ENCODE assay signal across 8 cellular contexts in the genomic region with DNA sequence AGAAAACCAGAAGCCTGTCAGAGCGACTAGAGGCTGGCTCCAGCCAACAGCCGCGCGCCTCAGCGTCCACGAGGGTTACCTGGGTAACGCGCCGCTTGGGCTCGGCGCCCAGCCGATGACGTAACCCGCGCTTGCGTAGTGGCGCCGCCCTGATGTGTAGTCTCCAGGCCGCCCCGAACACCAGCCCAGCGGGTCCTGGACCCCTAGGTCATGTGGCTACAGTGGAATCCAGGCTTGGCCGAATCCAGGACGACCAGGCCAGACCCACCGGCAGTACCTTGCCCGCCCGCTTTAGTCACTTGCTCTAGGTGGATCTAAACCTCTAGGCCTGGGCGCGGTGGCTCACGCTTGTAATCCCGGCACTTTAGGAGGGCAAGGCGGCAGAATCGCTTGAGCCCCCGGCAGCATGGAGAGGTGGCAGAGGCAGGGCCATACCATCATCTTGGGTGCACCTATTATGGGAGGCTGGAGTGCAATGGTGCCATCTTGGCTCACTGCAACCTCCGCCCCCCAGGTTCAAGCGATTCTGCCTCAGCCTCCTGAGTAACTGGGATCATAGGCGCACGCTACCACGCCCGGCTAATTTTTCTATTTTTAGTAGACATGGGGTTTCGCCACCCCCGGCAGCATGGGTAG. TPM values are rescaled to one million over a fixed set of nuclear protein-coding genes. Genes with fewer than 3 reads are reported as not detected.
DNase-seq lines count a peak whose midpoint lies in the region; ATAC-seq, FAIRE-seq and TF ChIP-seq lines count a peak whose summit lies in the region.

No MANE protein-coding gene starts in this region.

- in situ Hi-C loops in GM12878 (cut with MboI), result no loop called here

- no peak for TF ChIP-seq CTCF in GM12878 (IDR thresholded peaks at IDR 0.05 in 2 of 3, conservative IDR thresholded peaks at IDR 0.05 in 1 of 3; ENCODE audit: control insufficient read depth in 2 of 3, extremely low read depth in 1 of 3, insufficient read depth in 1 of 3, low read depth in 3 of 3, low read length in 3 of 3)
- TF ChIP-seq CTCF in hepatocyte (IDR thresholded peaks at IDR 0.05; ENCODE audit: poor library complexity), result no peak
- TF ChIP-seq CTCF in retinal pigment epithelial cell (conservative IDR thresholded peaks at IDR 0.05; ENCODE audit: low read depth, low read length), result no peak

- TF ChIP-seq POLR2A in GM12878 (IDR thresholded peaks at IDR 0.05; ENCODE audit: low read depth, low read length), result peak; percentile 50; the same call in 1 of the 2 replicates

- no peak for TF ChIP-seq EP300 in GM12878 (IDR thresholded peaks at IDR 0.05; ENCODE audit: borderline replicate concordance in 1 of 2, control insufficient read depth in 1 of 2, low read depth in 2 of 2, low read length in 2 of 2)

- intact Hi-C loops in GM12878 (cut with micrococcal nuclease; ENCODE audit: unreplicated experiment), result no loop called here

- H3K27ac ChIP-seq in GM12878 (ENCODE audit: control insufficient read depth, insufficient read depth), result no peak overlapping the region
- peak overlapping the region; percentile 67 for H3K27ac ChIP-seq in hepatocyte

- H3K9me3 ChIP-seq in GM12878 (replicated peaks; ENCODE audit: control insufficient read depth, insufficient read depth, low read length) (peaks cover 25% of the 10 kb centered on the region; the same call in 2 of the 3 replicates), hepatocyte (ENCODE audit: low read depth) (peaks cover 30% of the 10 kb centered on the region)

- peak overlapping the region; percentile 31 for H3K27ac Mint-ChIP-seq in T-helper 1 cell treated with Interleukin-12 subunit alpha and Interleukin-12 subunit beta and Interleukin-4 antibody, amounts not matched to agents 30 μg/mL and 1 μg/mL, for 36 hours

- no peaks in the 10 kb centered on the region for H3K27me3 Mint-ChIP-seq in T-helper 1 cell treated with Interleukin-12 subunit alpha and Interleukin-12 subunit beta and Interleukin-4 antibody, amounts not matched to agents 30 μg/mL and 1 μg/mL, for 36 hours (ENCODE audit: low read depth)

- DNase-seq in EH (ENCODE audit: low read depth), result peak; percentile 41
- DNase-seq in HTR-8/SVneo (ENCODE audit: insufficient read length, low spot score), result peak; percentile 30
- no peak for DNase-seq in GM12878 (ENCODE audit: low read depth, low spot score)
- DNase-seq in hepatocyte (ENCODE audit: low spot score), result peak; percentile 71
- DNase-seq in retinal pigment epithelial cell (ENCODE audit: low read depth), result peak; percentile 53
- no peak for DNase-seq in HT-29 (ENCODE audit: low spot score)

- SMC1A ChIA-PET in GM12878 (lab: Charles Lee; ENCODE audit: uncharacterized antibody, unreplicated experiment), result no interaction called here

- H3K4me3 ChIP-seq in GM12878 (peak overlapping the region; percentile 27; the same call in 1 of the 2 replicates), hepatocyte (no peak overlapping the region), retinal pigment epithelial cell (ENCODE audit: low read length) (peak overlapping the region; percentile 40)

- POLR2A ChIA-PET in GM12878 (lab: Charles Lee), result no interaction called here

- H3K27me3 ChIP-seq in GM12878 (replicated peaks in 1 of 2; ENCODE audit: control insufficient read depth in 2 of 2, insufficient read depth in 2 of 2, low read length in 1 of 2), result no peaks in the 10 kb centered on the region
- H3K27me3 ChIP-seq in hepatocyte, result no peaks in the 10 kb centered on the region

- H3K9me2 ChIP-seq in hepatocyte (replicated peaks; ENCODE audit: insufficient read depth), result no peaks in the 10 kb centered on the region

- no peaks in the 10 kb centered on the region for H3K36me3 ChIP-seq in GM12878 (ENCODE audit: control insufficient read depth in 2 of 2, insufficient read depth in 2 of 2, low read length in 1 of 2)
- H3K36me3 ChIP-seq in hepatocyte (replicated peaks; ENCODE audit: insufficient read depth, low read depth), result no peaks in the 10 kb centered on the region

- no peak for TF ChIP-seq RAD21 in GM12878 (IDR thresholded peaks at IDR 0.05; ENCODE audit: insufficient read depth, low read depth, low read length)

- CTCF ChIA-PET in GM12878 (lab: Yijun Ruan, JAX), result no interaction called here

- H4K20me1 ChIP-seq in GM12878 (ENCODE audit: control insufficient read depth, insufficient read depth) (no peaks in the 10 kb centered on the region), hepatocyte (ENCODE audit: insufficient read depth, poor library complexity, severe bottlenecking) (no peaks in the 10 kb centered on the region)

- H3K36me3 Mint-ChIP-seq in T-helper 1 cell treated with Interleukin-12 subunit alpha and Interleukin-12 subunit beta and Interleukin-4 antibody, amounts not matched to agents 30 μg/mL and 1 μg/mL, for 36 hours (ENCODE audit: low read depth), result peaks cover 28% of the 10 kb centered on the region

- RAD21 ChIA-PET in GM12878 (lab: Charles Lee; ENCODE audit: unreplicated experiment), result no interaction called here

- H3K79me2 ChIP-seq in GM12878 (ENCODE audit: control insufficient read depth, insufficient read depth, low read length) (no peaks in the 10 kb centered on the region), hepatocyte (no peaks in the 10 kb centered on the region)

- H3K4me1 ChIP-seq in GM12878 (ENCODE audit: control insufficient read depth, insufficient read depth, low read length), result no peaks in the 10 kb centered on the region
- H3K4me1 ChIP-seq in hepatocyte (ENCODE audit: insufficient read depth), result no peaks in the 10 kb centered on the region

- H2AFZ ChIP-seq in GM12878 (ENCODE audit: control insufficient read depth, low read depth, low read length) (peak overlapping the region; percentile 65), hepatocyte (no peak overlapping the region)

- H3K4me3 Mint-ChIP-seq in T-helper 1 cell treated with Interleukin-12 subunit alpha and Interleukin-12 subunit beta and Interleukin-4 antibody, amounts not matched to agents 30 μg/mL and 1 μg/mL, for 36 hours, result peak overlapping the region; percentile 63

- BruUV-seq in GM12878 (replicated peaks; lab: Mats Ljungman, UMichigan), result no TSS peak

- peaks cover 72% of the 10 kb centered on the region for H3K9me3 Mint-ChIP-seq in T-helper 1 cell treated with Interleukin-12 subunit alpha and Interleukin-12 subunit beta and Interleukin-4 antibody, amounts not matched to agents 30 μg/mL and 1 μg/mL, for 36 hours

- 24% methylated on average over 41 of the region's 41 CpGs for WGBS in GM12878 (ENCODE audit: insufficient coverage, insufficient replicate concordance, low lambda C conversion rate, missing lambda C conversion rate)
- 67% methylated on average over 41 of the region's 41 CpGs for WGBS in hepatocyte (ENCODE audit: low lambda C conversion rate, missing lambda C conversion rate)

- no peak overlapping the region for H3K9ac ChIP-seq in GM12878 (ENCODE audit: control insufficient read depth, insufficient read depth, low read length)

- peaks cover 4% of the 10 kb centered on the region for H3K4me1 Mint-ChIP-seq in T-helper 1 cell treated with Interleukin-12 subunit alpha and Interleukin-12 subunit beta and Interleukin-4 antibody, amounts not matched to agents 30 μg/mL and 1 μg/mL, for 36 hours (ENCODE audit: low read depth)

- no peak; the same call in 2 of the 3 replicates for ATAC-seq in GM12878
- ATAC-seq in HG02759 (IDR thresholded peaks at IDR 0.05; ENCODE audit: unreplicated experiment), result no peak

- FAIRE-seq in HTR-8/SVneo (lab: Jason Lieb, UNC) (no peak), GM12878 (lab: Jason Lieb, UNC) (no peak)

- H3K4me2 ChIP-seq in GM12878 (ENCODE audit: control insufficient read depth, insufficient read depth) (peak overlapping the region; percentile 68), hepatocyte (peak overlapping the region; percentile 49)

RNA-seq across cellular contexts. Expression of gene ZNF606, which starts 7.2 kb away (rescaled TPM):
- total RNA-seq in GM12878 (2013; cell fraction: nucleolus; rRNA removed), result 51.9 and 58.1 TPM in 2 replicates
- total RNA-seq in GM12878 (2014; rRNA removed) (8.8 and 9.3 TPM in 2 replicates), GM12878 (2014; rRNA removed; fragmentation: Illumina TruSeq; extraction: Trizol) (6.4 and 6.5 TPM in 2 replicates), GM12878 (2021) (10.5 and 10.6 TPM in 2 replicates), hepatocyte (18.0 and 19.7 TPM in 2 replicates)
- polyA plus RNA-seq in GM12878 (2011; ENCODE audit: low read depth), result 3.8 TPM
- polyA plus RNA-seq in GM12878 (2011; rRNA removed) (6.6 and 9.4 TPM in 2 replicates), GM12878 (2014; fragmentation: Illumina TruSeq; extraction: Trizol) (5.2 and 5.7 TPM in 2 replicates), GM12878 (2014; fragmentation: Nextera tagmentation; extraction: Ambion mirVana) (1 to 10 TPM; 2.2 TPM), GM12878 (2014; rRNA removed) (7.7 and 8.7 TPM in 2 replicates), GM12878 (2016; fragmentation: Nextera tagmentation; extraction: Ambion mirVana) (1 to 10 TPM; 9.1 to 9.3 TPM), hepatocyte (17.6 and 26.0 TPM in 2 replicates)
- polyA plus RNA-seq in GM12878 (2011; cell fraction: cytosol; rRNA removed), result 6.0 and 7.3 TPM in 2 replicates
- polyA plus RNA-seq in GM12878 (2011; cell fraction: nucleus; rRNA removed), result 12.5 and 12.6 TPM in 2 replicates
- 6.3 and 6.7 TPM in 2 replicates for polyA plus RNA-seq in GM12878 (2012)
- 5.9 and 8.6 TPM in 2 replicates for polyA minus RNA-seq in GM12878 (2011; rRNA and poly(A)+ RNA removed)
- 2.5 and 3.5 TPM in 2 replicates for polyA minus RNA-seq in GM12878 (2011; cell fraction: cytosol; rRNA and poly(A)+ RNA removed)
- polyA minus RNA-seq in GM12878 (2011; cell fraction: nucleus; rRNA and poly(A)+ RNA removed), result 12.9 and 20.3 TPM in 2 replicates
- not detected in 2 replicates for total RNA-seq in HT-29 (2014; rRNA removed; shearing (Covaris generic))

RNA-seq across cellular contexts. Expression of gene ZSCAN1, which starts 24.0 kb away (rescaled TPM):
- total RNA-seq in GM12878 (2013; cell fraction: nucleolus; rRNA removed), result not detected in 2 replicates
- not detected in 2 replicates for total RNA-seq in GM12878 (2014; rRNA removed)
- total RNA-seq in GM12878 (2014; rRNA removed; fragmentation: Illumina TruSeq; extraction: Trizol), result not detected in 2 replicates
- not detected in 2 replicates for total RNA-seq in GM12878 (2021)
- not detected for polyA plus RNA-seq in GM12878 (2011; ENCODE audit: low read depth)
- polyA plus RNA-seq in GM12878 (2011; rRNA removed), result not detected in 2 replicates
- not detected in 2 replicates for polyA plus RNA-seq in GM12878 (2011; cell fraction: cytosol; rRNA removed)
- polyA plus RNA-seq in GM12878 (2011; cell fraction: nucleus; rRNA removed), result not detected in 2 replicates
- polyA plus RNA-seq in GM12878 (2012), result not detected in 2 replicates
- not detected in 2 replicates for polyA plus RNA-seq in GM12878 (2014; fragmentation: Illumina TruSeq; extraction: Trizol)
- polyA plus RNA-seq in GM12878 (2014; fragmentation: Nextera tagmentation; extraction: Ambion mirVana), result not detected
- not detected in 2 replicates for polyA plus RNA-seq in GM12878 (2014; rRNA removed)
- polyA plus RNA-seq in GM12878 (2016; fragmentation: Nextera tagmentation; extraction: Ambion mirVana), result not detected
- not detected in 2 replicates for polyA minus RNA-seq in GM12878 (2011; rRNA and poly(A)+ RNA removed)
- not detected in 2 replicates for polyA minus RNA-seq in GM12878 (2011; cell fraction: cytosol; rRNA and poly(A)+ RNA removed)
- polyA minus RNA-seq in GM12878 (2011; cell fraction: nucleus; rRNA and poly(A)+ RNA removed), result not detected in 2 replicates
- 0.33 and 1.2 TPM in 2 replicates for total RNA-seq in hepatocyte
- 1.1 and 3.8 TPM in 2 replicates for polyA plus RNA-seq in hepatocyte
- total RNA-seq in HT-29 (2014; rRNA removed; shearing (Covaris generic)), result not detected in 2 replicates

RNA-seq across cellular contexts. Expression of gene C19orf18, which starts 35.5 kb away (rescaled TPM):
- not detected in 2 replicates for total RNA-seq in GM12878 (2013; cell fraction: nucleolus; rRNA removed)
- total RNA-seq in GM12878 (2014; rRNA removed) (not detected in 2 replicates), GM12878 (2014; rRNA removed; fragmentation: Illumina TruSeq; extraction: Trizol) (0.28 TPM in 1 of 2 replicates, not detected in the other), GM12878 (2021) (not detected in 2 replicates), hepatocyte (0.60 TPM in 1 of 2 replicates, not detected in the other)
- polyA plus RNA-seq in GM12878 (2011; ENCODE audit: low read depth), result not detected
- polyA plus RNA-seq in GM12878 (2011; rRNA removed) (0.12 TPM in 1 of 2 replicates, not detected in the other), GM12878 (2014; fragmentation: Illumina TruSeq; extraction: Trizol) (0.30 TPM in 1 of 2 replicates, not detected in the other), GM12878 (2014; fragmentation: Nextera tagmentation; extraction: Ambion mirVana) (under 1 TPM in 1 of 2 experiments, not detected in 1; 0.21 TPM), GM12878 (2014; rRNA removed) (0.29 TPM in 1 of 2 replicates, not detected in the other), GM12878 (2016; fragmentation: Nextera tagmentation; extraction: Ambion mirVana) (not detected), hepatocyte (1.9 and 2.0 TPM in 2 replicates)
- polyA plus RNA-seq in GM12878 (2011; cell fraction: cytosol; rRNA removed), result not detected in 2 replicates
- polyA plus RNA-seq in GM12878 (2011; cell fraction: nucleus; rRNA removed), result not detected in 2 replicates
- 0.13 and 0.24 TPM in 2 replicates for polyA plus RNA-seq in GM12878 (2012)
- polyA minus RNA-seq in GM12878 (2011; rRNA and poly(A)+ RNA removed), result not detected in 2 replicates
- polyA minus RNA-seq in GM12878 (2011; cell fraction: cytosol; rRNA and poly(A)+ RNA removed), result not detected in 2 replicates
- polyA minus RNA-seq in GM12878 (2011; cell fraction: nucleus; rRNA and poly(A)+ RNA removed), result not detected in 2 replicates
- total RNA-seq in HT-29 (2014; rRNA removed; shearing (Covaris generic)), result not detected in 2 replicates

RNA-seq across cellular contexts. Expression of gene ZNF135, which starts 49.3 kb away (rescaled TPM):
- total RNA-seq in GM12878 (2013; cell fraction: nucleolus; rRNA removed), result 0.17 and 0.25 TPM in 2 replicates
- total RNA-seq in GM12878 (2014; rRNA removed) (not detected in 2 replicates), GM12878 (2014; rRNA removed; fragmentation: Illumina TruSeq; extraction: Trizol) (not detected in 2 replicates), GM12878 (2021) (0.05 TPM in 1 of 2 replicates, not detected in the other), hepatocyte (5.8 and 7.4 TPM in 2 replicates)
- not detected for polyA plus RNA-seq in GM12878 (2011; ENCODE audit: low read depth)
- polyA plus RNA-seq in GM12878 (2011; rRNA removed) (0.04 TPM in 2 replicates), GM12878 (2014; fragmentation: Illumina TruSeq; extraction: Trizol) (not detected in 2 replicates), GM12878 (2014; fragmentation: Nextera tagmentation; extraction: Ambion mirVana) (not detected), GM12878 (2014; rRNA removed) (not detected in 2 replicates), GM12878 (2016; fragmentation: Nextera tagmentation; extraction: Ambion mirVana) (not detected), hepatocyte (4.3 and 5.0 TPM in 2 replicates)
- polyA plus RNA-seq in GM12878 (2011; cell fraction: cytosol; rRNA removed), result not detected in 2 replicates
- 0.07 and 0.09 TPM in 2 replicates for polyA plus RNA-seq in GM12878 (2011; cell fraction: nucleus; rRNA removed)
- not detected in 2 replicates for polyA plus RNA-seq in GM12878 (2012)
- polyA minus RNA-seq in GM12878 (2011; rRNA and poly(A)+ RNA removed), result not detected in 2 replicates
- not detected in 2 replicates for polyA minus RNA-seq in GM12878 (2011; cell fraction: cytosol; rRNA and poly(A)+ RNA removed)
- not detected in 2 replicates for polyA minus RNA-seq in GM12878 (2011; cell fraction: nucleus; rRNA and poly(A)+ RNA removed)
- total RNA-seq in HT-29 (2014; rRNA removed; shearing (Covaris generic)), result not detected in 2 replicates

Comparison
In these comparisons a context has a peak if more than half of its experiments do, and no peak if none do; other contexts are left out.
1. DNase-seq: peak in EH (single experiment), HTR-8/SVneo (single experiment), hepatocyte (single experiment) and retinal pigment epithelial cell (single experiment); none in GM12878 (single experiment) and HT-29 (single experiment).